Comparison of ENCODE assay signal across 11 cellular contexts in genomic region chr2:86073225-86073624, GRCh38. TPM values are rescaled to one million over a fixed set of nuclear protein-coding genes. Genes with fewer than 3 reads are reported as not detected.
DNase-seq lines count a peak whose midpoint lies in the region; TF ChIP-seq lines count a peak whose summit lies in the region.
"Had no signal": no experiment of that assay in that cellular context is flagged by ENCODE, and none has a peak within 500 bp of the region (broad histone marks: within the 10 kb centered on the region; RNA-seq: fewer than 3 reads in every experiment).

No MANE protein-coding gene starts in this region.

- H3K27me3 ChIP-seq in ascending aorta (no peaks in the 10 kb centered on the region), osteoblast (ENCODE audit: insufficient read depth, low read length) (no peaks in the 10 kb centered on the region), suprapubic skin (no peaks in the 10 kb centered on the region)

- 100% methylated on average over 1 of the region's 1 CpG for WGBS in suprapubic skin

- H3K4me3 ChIP-seq in ascending aorta = no peak overlapping the region
- H3K4me3 ChIP-seq in osteoblast (ENCODE audit: insufficient read depth, low read length) = no peak overlapping the region
- no peak overlapping the region for H3K4me3 ChIP-seq in suprapubic skin

- no peak for TF ChIP-seq POLR2A in suprapubic skin (IDR thresholded peaks at IDR 0.05)

- H3K4me1 ChIP-seq in ascending aorta (peaks cover 8 to 16% of the 10 kb centered on the region in 2 donors), osteoblast (ENCODE audit: insufficient read depth, low read length) (peaks cover 32% of the 10 kb centered on the region), suprapubic skin (peaks cover 21% of the 10 kb centered on the region)

- H3K9me3 ChIP-seq in ascending aorta (no peaks in the 10 kb centered on the region), osteoblast (ENCODE audit: low read depth, low read length) (no peaks in the 10 kb centered on the region), suprapubic skin (no peaks in the 10 kb centered on the region)

- H3K36me3 ChIP-seq in ascending aorta = peaks cover 31 to 56% of the 10 kb centered on the region in 2 donors
- peaks cover 61% of the 10 kb centered on the region for H3K36me3 ChIP-seq in osteoblast (ENCODE audit: insufficient read depth, low read length)
- peaks cover 66% of the 10 kb centered on the region for H3K36me3 ChIP-seq in suprapubic skin

- TF ChIP-seq CTCF in 22Rv1 (IDR thresholded peaks at IDR 0.05) = no peak
- TF ChIP-seq CTCF in C4-2B (conservative IDR thresholded peaks at IDR 0.05) = no peak
- no peak for TF ChIP-seq CTCF in ascending aorta (IDR thresholded peaks at IDR 0.05)
- TF ChIP-seq CTCF in osteoblast (IDR thresholded peaks at IDR 0.05; ENCODE audit: extremely low read depth, low read depth, low read length) = no peak
- TF ChIP-seq CTCF in suprapubic skin (IDR thresholded peaks at IDR 0.05) = no peak

- intact Hi-C loops in ascending aorta (cut with DNase I) = loop anchor here (2.0 to 5.0 kb wide), 4 partner anchors 34 to 346 kb away; partner anchors contain the start of gene ST3GAL5

- H3K27ac ChIP-seq in 22Rv1 (peak overlapping the region; percentile 83), C4-2B (peak overlapping the region; percentile 62), ascending aorta (peak overlapping the region; percentile 85 to 88), osteoblast (ENCODE audit: low read depth, low read length) (peak overlapping the region; percentile 98), suprapubic skin (no peak overlapping the region)

- H2AFZ ChIP-seq in osteoblast (ENCODE audit: low read length) = no peak overlapping the region

- TF ChIP-seq EP300 in suprapubic skin (IDR thresholded peaks at IDR 0.05) = no peak

- DNase-seq in ascending aorta (ENCODE audit: low spot score in 2 of 2) (no peak), osteoblast (ENCODE audit: insufficient read length, low spot score, missing footprints) (no peak), NCI-H2107 (lab: John Stamatoyannopoulos, UW) (no peak), SW480 (ENCODE audit: low spot score) (no peak), suprapubic skin (ENCODE audit: low spot score in 2 of 2) (no peak), globus pallidus (ENCODE audit: low spot score) (no peak)
- DNase-seq: activated CD4-positive, alpha-beta T cell treated with anti-CD3 and anti-CD28 coated beads for 48 hours; activated T-cell treated with anti-CD3 and anti-CD28 coated beads for 4 hours; H9 had no signal

- no peaks in the 10 kb centered on the region for H3K79me2 ChIP-seq in osteoblast (ENCODE audit: insufficient read depth, low read length)

- H4K20me1 ChIP-seq in osteoblast (ENCODE audit: insufficient read depth, low read length) = no peaks in the 10 kb centered on the region

- no peak overlapping the region for H3K4me2 ChIP-seq in osteoblast (ENCODE audit: insufficient read depth, low read length)

RNA-seq across cellular contexts. Expression of gene POLR1A, which starts 32.5 kb away (rescaled TPM):
- total RNA-seq in ascending aorta (8.0 TPM), osteoblast (15.6 and 17.4 TPM in 2 replicates), suprapubic skin (10 to 100 TPM; 20.2 to 24.3 (median 21.2) TPM)

RNA-seq across cellular contexts. Expression of gene PTCD3, which starts 32.8 kb away (rescaled TPM):
- total RNA-seq in ascending aorta (123 TPM), osteoblast (55.0 and 61.6 TPM in 2 replicates), suprapubic skin (100 to 1,000 TPM in 2 of 4 donors, 10 to 100 TPM in 2; 42.9 to 240 (median 108) TPM)
